In genomic region chr7:139735466-139735865, GRCh38 we compare ENCODE assay signal across 20 cellular contexts. TPM values are rescaled to one million over a fixed set of nuclear protein-coding genes. Genes with fewer than 3 reads are reported as not detected.
DNase-seq lines count a peak whose midpoint lies in the region; ATAC-seq and TF ChIP-seq lines count a peak whose summit lies in the region.
"Had no signal": no experiment of that assay in that cellular context is flagged by ENCODE, and none has a peak within 500 bp of the region (broad histone marks: within the 10 kb centered on the region; RNA-seq: fewer than 3 reads in every experiment).

No MANE protein-coding gene starts in this region.

- DNase-seq in Peyer's patch, result peak in 2 of 3 donors; percentile 9 to 41
- DNase-seq in chondrocyte (ENCODE audit: low spot score), result no peak
- DNase-seq in natural killer cell, result no peak
- DNase-seq in thoracic aorta (ENCODE audit: low spot score), result no peak
- DNase-seq in MM.1S, result no peak
- DNase-seq: activated CD4-positive, CD25-positive, alpha-beta regulatory T cell; activated naive CD8-positive, alpha-beta T cell treated with anti-CD3 and anti-CD28 coated beads, Interleukin-2, amount 10 ng/mL, durations not matched to agents 7 days and 5 days; CD4-positive, CD25-positive, alpha-beta regulatory T cell; colonic mucosa; EL; erythroblast; KG1; NCI-H1417 treated with DMSO at 0.1 percent for 48 hours; NCI-H510A treated with DMSO at 0.1 percent for 48 hours; T-cell had no signal

- no peak overlapping the region for H2AFZ ChIP-seq in MM.1S (ENCODE audit: low read length)
- H2AFZ ChIP-seq: neural progenitor cell had no signal

- H3K79me2 ChIP-seq in MM.1S (ENCODE audit: low read length), result peaks cover 95% of the 10 kb centered on the region

- H3K36me3 Mint-ChIP-seq in chondrocyte (ENCODE audit: low read depth) (no peaks in the 10 kb centered on the region), natural killer cell (no peaks in the 10 kb centered on the region)

- H3K9me3 Mint-ChIP-seq in chondrocyte (ENCODE audit: low read depth) (no peaks in the 10 kb centered on the region), natural killer cell (no peaks in the 10 kb centered on the region)
- H3K9me3 Mint-ChIP-seq: CD4-positive, CD25-positive, alpha-beta regulatory T cell; T-cell had no signal

- H3K4me3 Mint-ChIP-seq in chondrocyte (ENCODE audit: unreplicated experiment), result no peak overlapping the region
- peak overlapping the region; percentile 75 for H3K4me3 Mint-ChIP-seq in natural killer cell
- H3K4me3 Mint-ChIP-seq: activated naive CD8-positive, alpha-beta T cell treated with anti-CD3 and anti-CD28 coated beads, Interleukin-2, amount 10 ng/mL, durations not matched to agents 7 days and 5 days had no signal

- no peak overlapping the region for H3K9ac ChIP-seq in MM.1S (ENCODE audit: low read length)
- H3K9ac ChIP-seq: neural progenitor cell had no signal

- no peak overlapping the region for H3K4me2 ChIP-seq in MM.1S (ENCODE audit: low read depth, low read length)
- H3K4me2 ChIP-seq: neural progenitor cell had no signal

- ATAC-seq in natural killer cell (peak in 2 of 3 donors; percentile 7 to 36), thoracic aorta (ENCODE audit: insufficient number of reproducible peaks, low FRiP score, low read depth) (no peak), GM19452 (IDR thresholded peaks at IDR 0.05; ENCODE audit: unreplicated experiment) (no peak), esophagus mucosa (no peak)
- ATAC-seq: GM12878, HCT116, T-cell had no signal

- TF ChIP-seq POLR2A in Peyer's patch (IDR thresholded peaks at IDR 0.05), result no peak

- H3K27me3 Mint-ChIP-seq in chondrocyte (ENCODE audit: low read depth) (no peaks in the 10 kb centered on the region), natural killer cell (ENCODE audit: low read depth in 2 of 2) (no peaks in the 10 kb centered on the region)
- H3K27me3 Mint-ChIP-seq: activated naive CD8-positive, alpha-beta T cell treated with anti-CD3 and anti-CD28 coated beads, Interleukin-2, amount 10 ng/mL, durations not matched to agents 7 days and 5 days; T-cell had no signal

- no peak overlapping the region for H3K4me3 ChIP-seq in Peyer's patch
- H3K4me3 ChIP-seq in thoracic aorta, result no peak overlapping the region
- no peak overlapping the region for H3K4me3 ChIP-seq in MM.1S (ENCODE audit: low read length)
- H3K4me3 ChIP-seq: colonic mucosa, GM12878, neural progenitor cell had no signal

- no peaks in the 10 kb centered on the region for H3F3A ChIP-seq in MM.1S (ENCODE audit: insufficient read depth, low read length)

- H3K27ac Mint-ChIP-seq in chondrocyte (ENCODE audit: unreplicated experiment), result peak overlapping the region; percentile 95
- H3K27ac Mint-ChIP-seq in natural killer cell, result peak overlapping the region; percentile 56 to 84
- H3K27ac Mint-ChIP-seq: activated naive CD8-positive, alpha-beta T cell treated with anti-CD3 and anti-CD28 coated beads, Interleukin-2, amount 10 ng/mL, durations not matched to agents 7 days and 5 days; neural progenitor cell had no signal

- H3K9me2 ChIP-seq in MM.1S (replicated peaks; ENCODE audit: insufficient read depth, low read length), result no peaks in the 10 kb centered on the region

- H3K4me1 Mint-ChIP-seq in chondrocyte (ENCODE audit: low read depth), result peaks cover 97% of the 10 kb centered on the region
- peaks cover 84 to 92% of the 10 kb centered on the region in 2 donors for H3K4me1 Mint-ChIP-seq in natural killer cell

- H3K4me1 ChIP-seq in Peyer's patch, result peaks cover 0 to 38% (median 12%) of the 10 kb centered on the region in 4 donors
- H3K4me1 ChIP-seq in thoracic aorta (ENCODE audit: control insufficient read depth in 1 of 2, low read depth in 2 of 2), result peaks cover 75 to 95% of the 10 kb centered on the region in 2 donors
- H3K4me1 ChIP-seq in MM.1S (ENCODE audit: low read length), result 0 out of 2 replicates have a peak, but pooled peaks cover 6% of the 10 kb centered on the region

- TF ChIP-seq CTCF in Peyer's patch (IDR thresholded peaks at IDR 0.05) (no peak), chondrocyte (IDR thresholded peaks at IDR 0.05) (no peak), natural killer cell (IDR thresholded peaks at IDR 0.05) (no peak), thoracic aorta (IDR thresholded peaks at IDR 0.05) (no peak), MM.1S (IDR thresholded peaks at IDR 0.05; ENCODE audit: low read length) (no peak)

- H3K9me3 ChIP-seq in Peyer's patch, result no peaks in the 10 kb centered on the region
- no peaks in the 10 kb centered on the region for H3K9me3 ChIP-seq in thoracic aorta
- H3K9me3 ChIP-seq in MM.1S (replicated peaks; ENCODE audit: insufficient read depth, low read length), result no peaks in the 10 kb centered on the region
- H3K9me3 ChIP-seq: colonic mucosa had no signal

- H3K27me3 ChIP-seq in Peyer's patch (no peaks in the 10 kb centered on the region), thoracic aorta (replicated peaks; ENCODE audit: insufficient read depth) (no peaks in the 10 kb centered on the region), MM.1S (replicated peaks; ENCODE audit: insufficient read depth, low read length) (no peaks in the 10 kb centered on the region)
- H3K27me3 ChIP-seq: colonic mucosa, neural progenitor cell had no signal

- H4K20me1 ChIP-seq in MM.1S (ENCODE audit: insufficient read depth, low read length), result no peaks in the 10 kb centered on the region

- no peaks in the 10 kb centered on the region for H3K36me3 ChIP-seq in Peyer's patch
- no peaks in the 10 kb centered on the region for H3K36me3 ChIP-seq in thoracic aorta
- no peaks in the 10 kb centered on the region for H3K36me3 ChIP-seq in MM.1S (replicated peaks; ENCODE audit: insufficient read depth, low read length)
- H3K36me3 ChIP-seq: colonic mucosa, neural progenitor cell had no signal

- H3K27ac ChIP-seq in Peyer's patch, result peak overlapping the region in 1 of 4 donors; percentile 39
- H3K27ac ChIP-seq in thoracic aorta, result peak overlapping the region; percentile 92 to 94
- no peak overlapping the region for H3K27ac ChIP-seq in MM.1S (ENCODE audit: low read length)
- H3K27ac ChIP-seq: colonic mucosa, neural progenitor cell had no signal

- intact Hi-C loops in natural killer cell (cut with micrococcal nuclease), result no loop called here

RNA-seq across cellular contexts. Expression of gene HIPK2, which starts 42.3 kb away (rescaled TPM):
- total RNA-seq in Peyer's patch (10 to 100 TPM; 16.6 to 60.2 (median 35.1) TPM), chondrocyte (71.2 to 75.6 TPM (median 72.3 TPM) in 3 replicates), natural killer cell (100 to 1,000 TPM; 127 to 145 (median 144) TPM), thoracic aorta (10 to 100 TPM; 49.4 to 68.5 TPM), esophagus mucosa (39.5 TPM)

Comparison
In these comparisons a context has a peak if more than half of its experiments do, and no peak if none do; other contexts are left out.
1. DNase-seq: peak in Peyer's patch (2 of 3); none in chondrocyte (single experiment), natural killer cell (single experiment), thoracic aorta (single experiment) and MM.1S (single experiment).
2. ATAC-seq: peak in natural killer cell (2 of 3); none in thoracic aorta (single experiment), GM19452 (single experiment) and esophagus mucosa (single experiment).